In the genomic region with DNA sequence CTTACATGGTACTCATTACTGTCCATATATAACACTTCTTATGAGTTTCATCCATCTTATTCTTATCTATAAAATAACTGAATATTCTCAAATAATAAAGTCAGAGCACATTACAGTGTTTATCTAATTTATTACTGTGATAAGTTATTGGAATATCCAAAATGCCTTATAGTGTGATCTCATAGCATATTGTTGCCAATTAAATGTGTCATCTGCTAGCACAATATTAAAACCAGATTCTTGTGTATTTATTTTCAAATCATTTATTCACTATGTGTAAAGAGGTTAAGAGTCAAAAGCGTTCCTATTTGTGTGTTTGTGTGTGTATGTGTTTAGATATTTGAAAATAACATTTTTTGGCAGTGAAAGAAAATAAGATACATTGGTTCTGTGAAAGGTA, we compare ENCODE assay signal across 17 cellular contexts.
A peak's percentile ranks its signal among the peaks of the same experiment; 100 is the strongest.
DNase-seq lines count a peak whose midpoint lies in the region; ATAC-seq, FAIRE-seq and TF ChIP-seq lines count a peak whose summit lies in the region.
"Had no signal": no experiment of that assay in that cellular context is flagged by ENCODE, and none has a peak within 500 bp of the region (broad histone marks: within the 10 kb centered on the region; RNA-seq: fewer than 3 reads in every experiment).

No MANE protein-coding gene starts in this region.

- no peak overlapping the region for H3K27ac ChIP-seq in pancreas
- H3K27ac ChIP-seq: C4-2B had no signal

- no peak for ATAC-seq in pancreas
- ATAC-seq in GM21423 (IDR thresholded peaks at IDR 0.05; ENCODE audit: unreplicated experiment) = no peak
- ATAC-seq: GM12878 had no signal

- H3K27me3 ChIP-seq in pancreas = no peaks in the 10 kb centered on the region

- intact Hi-C loops in pancreas (cut with DNase I) = no loop called here

- H3K4me1 ChIP-seq in pancreas = peaks cover 0 to 6% (median 5%) of the 10 kb centered on the region in 3 donors
- H3K4me1 ChIP-seq: HAP-1 had no signal

- H3K36me3 ChIP-seq in pancreas = no peaks in the 10 kb centered on the region
- H3K36me3 ChIP-seq: HAP-1 had no signal

- TF ChIP-seq CTCF in fibroblast of mammary gland (conservative IDR thresholded peaks at IDR 0.05; ENCODE audit: control insufficient read depth, insufficient read depth, low read depth, low read length) (no peak), pancreas (IDR thresholded peaks at IDR 0.05) (no peak)

- no peak overlapping the region for H3K4me3 ChIP-seq in fibroblast of mammary gland (ENCODE audit: control insufficient read depth, low read depth, low read length)
- no peak overlapping the region for H3K4me3 ChIP-seq in pancreas
- H3K4me3 ChIP-seq: GM12878, HAP-1 had no signal

- WGBS in pancreas, 2 donors = 92 to 96% methylated on average over 1 of the region's 1 CpG

- DNase-seq in GM03348 (ENCODE audit: low spot score) (peak; percentile 13), fibroblast of mammary gland (ENCODE audit: low read depth) (peak; percentile 61), pancreas (no peak), epidermal melanocyte (ENCODE audit: insufficient read length, low spot score) (no peak), AG08395 (ENCODE audit: low spot score) (no peak)
- DNase-seq: 8988T; AML-193; CD4-positive, alpha-beta T cell; DMS79 treated with DMSO at 0.1 percent for 48 hours; GF-D8; KG1 had no signal

- FAIRE-seq in A204.1 (lab: Jason Lieb, UNC) (peak; percentile 30), pancreas (lab: Jason Lieb, UNC) (peak; percentile 37)
- FAIRE-seq: GM12878, GM19239 had no signal

- no peaks in the 10 kb centered on the region for H3K9me3 ChIP-seq in pancreas
- H3K9me3 ChIP-seq: HAP-1 had no signal

Comparison
In these comparisons a context has a peak if more than half of its experiments do, and no peak if none do; other contexts are left out.
1. DNase-seq: peak in GM03348 (single experiment) and fibroblast of mammary gland (single experiment); none in pancreas (0 of 6), epidermal melanocyte (single experiment) and AG08395 (single experiment).